In the genomic region with DNA sequence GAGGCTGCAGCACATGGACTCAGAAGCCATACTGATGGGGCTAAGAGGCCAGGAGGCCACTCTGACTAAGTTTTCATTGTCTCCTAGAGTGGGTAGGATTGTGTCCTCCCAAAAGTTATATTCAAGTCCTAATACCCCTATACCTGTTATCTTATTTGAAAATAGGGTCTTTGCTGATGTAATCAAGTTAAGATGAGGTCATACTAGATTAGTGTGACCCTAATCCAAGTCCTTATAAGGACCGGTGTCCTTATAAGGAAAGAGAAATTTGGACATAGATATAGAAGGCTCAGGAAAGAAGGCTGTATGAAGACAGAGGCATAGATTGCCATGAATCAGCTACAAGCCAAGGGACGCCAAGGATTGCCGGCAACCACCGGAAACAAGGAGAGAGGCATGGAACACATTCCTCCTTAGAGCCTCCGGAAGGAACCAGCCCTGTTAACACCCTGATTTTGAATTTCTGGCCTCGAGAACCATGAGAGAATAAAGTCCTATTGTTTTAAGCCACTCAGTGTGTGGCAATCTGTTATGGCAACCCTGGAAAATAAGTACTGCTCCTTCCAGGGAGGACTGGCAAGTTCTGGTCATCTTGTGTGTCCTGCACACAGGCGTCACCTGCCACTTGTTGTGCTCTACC, we compare ENCODE assay signal across 12 cellular contexts.
"Had no signal": no experiment of that assay in that cellular context is flagged by ENCODE, and none has a peak within 500 bp of the region (broad histone marks: within the 10 kb centered on the region; RNA-seq: fewer than 3 reads in every experiment).

No MANE protein-coding gene starts in this region.

- H3K4me3 Mint-ChIP-seq: activated CD4-positive, alpha-beta memory T cell treated with anti-CD3 and anti-CD28 coated beads, Interleukin-2, amount 10 ng/mL, durations not matched to agents 7 days and 5 days; activated naive CD8-positive, alpha-beta T cell treated with anti-CD3 and anti-CD28 coated beads for 36 hours; activated T-cell treated with anti-CD3 and anti-CD28 coated beads, Interleukin-2, amount 50 U/mL, for 72 hours; endodermal cell; stimulated activated naive CD8-positive, alpha-beta T cell treated with anti-CD3 and anti-CD28 coated beads, Interleukin-15, amount 100 ng/mL, for 72 hours had no signal

- H3K4me1 Mint-ChIP-seq: activated CD4-positive, alpha-beta memory T cell treated with anti-CD3 and anti-CD28 coated beads, Interleukin-2, amount 10 ng/mL, durations not matched to agents 7 days and 5 days; activated naive CD8-positive, alpha-beta T cell treated with anti-CD3 and anti-CD28 coated beads for 36 hours; endodermal cell; stimulated activated naive CD8-positive, alpha-beta T cell treated with anti-CD3 and anti-CD28 coated beads, Interleukin-15, amount 100 ng/mL, for 72 hours had no signal

- H3K27me3 Mint-ChIP-seq: activated CD4-positive, alpha-beta memory T cell treated with anti-CD3 and anti-CD28 coated beads, Interleukin-2, amount 10 ng/mL, durations not matched to agents 7 days and 5 days had no signal

- H3K27ac Mint-ChIP-seq: activated CD4-positive, alpha-beta memory T cell treated with anti-CD3 and anti-CD28 coated beads, Interleukin-2, amount 10 ng/mL, durations not matched to agents 7 days and 5 days; activated naive CD8-positive, alpha-beta T cell treated with anti-CD3 and anti-CD28 coated beads for 36 hours; activated T-cell treated with anti-CD3 and anti-CD28 coated beads, Interleukin-2, amount 50 U/mL, for 72 hours; endodermal cell; stimulated activated naive CD8-positive, alpha-beta T cell treated with anti-CD3 and anti-CD28 coated beads, Interleukin-15, amount 100 ng/mL, for 72 hours had no signal

- H3K9me3 Mint-ChIP-seq: activated CD4-positive, alpha-beta memory T cell treated with anti-CD3 and anti-CD28 coated beads, Interleukin-2, amount 10 ng/mL, durations not matched to agents 7 days and 5 days; activated naive CD8-positive, alpha-beta T cell treated with anti-CD3 and anti-CD28 coated beads for 36 hours; activated T-cell treated with anti-CD3 and anti-CD28 coated beads, Interleukin-2, amount 50 U/mL, for 72 hours; endodermal cell had no signal

- DNase-seq: activated CD4-positive, alpha-beta memory T cell treated with anti-CD3 and anti-CD28 coated beads, Interleukin-2, amount 10 ng/mL, durations not matched to agents 7 days and 5 days; activated gamma-delta T cell treated with Interleukin-2 at 50 U/mL for 16 hours; activated naive CD8-positive, alpha-beta T cell treated with anti-CD3 and anti-CD28 coated beads for 36 hours; activated T-cell treated with anti-CD3 and anti-CD28 coated beads, Interleukin-2, amount 50 U/mL, for 72 hours; cerebellar nuclear complex; endodermal cell; left lung; mesendoderm; ovary; stimulated activated CD4-positive, alpha-beta T cell treated with anti-CD3 and anti-CD28 coated beads, Interleukin-4, amount 100 ng/mL, for 4 hours; stimulated activated naive CD8-positive, alpha-beta T cell treated with anti-CD3 and anti-CD28 coated beads, Interleukin-15, amount 100 ng/mL, for 72 hours; T1000 had no signal

- H3K36me3 Mint-ChIP-seq: activated naive CD8-positive, alpha-beta T cell treated with anti-CD3 and anti-CD28 coated beads for 36 hours had no signal

- ATAC-seq: activated T-cell treated with anti-CD3 and anti-CD28 coated beads, Interleukin-2, amount 50 U/mL, for 72 hours; left lung; stimulated activated naive CD8-positive, alpha-beta T cell treated with anti-CD3 and anti-CD28 coated beads, Interleukin-15, amount 100 ng/mL, for 72 hours had no signal
